8 cellular contexts compared by ENCODE assay signal in the genomic region with DNA sequence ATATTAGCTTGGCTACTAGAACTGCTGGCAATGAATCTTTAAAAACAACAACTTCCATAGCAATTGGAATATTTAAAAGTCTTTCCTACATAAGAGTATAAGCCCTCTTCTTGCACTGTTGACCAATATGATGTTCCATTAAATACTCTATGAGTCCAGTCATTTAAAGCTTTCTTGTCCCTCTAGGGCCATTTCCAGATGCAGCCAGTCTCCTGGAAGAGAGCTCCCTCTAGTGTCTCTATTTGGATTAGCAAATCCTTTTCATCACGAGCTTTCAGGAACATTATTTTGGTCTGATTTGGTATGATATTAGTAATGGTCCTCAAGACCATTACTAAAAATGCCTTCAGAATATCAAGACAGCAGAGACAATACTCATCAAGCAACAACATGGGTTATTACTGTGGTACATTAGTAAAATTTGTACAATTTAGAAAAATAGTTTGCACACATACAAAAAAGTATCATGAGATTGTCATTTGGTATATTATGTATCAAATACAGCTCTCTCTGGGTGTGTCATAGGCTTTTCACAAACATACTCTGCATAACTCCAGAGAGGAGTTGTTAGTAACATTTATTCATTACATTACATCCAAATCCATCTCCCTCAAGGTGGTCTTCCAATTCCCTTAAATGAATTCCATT.
A peak's percentile ranks its signal among the peaks of the same experiment; 100 is the strongest.
DNase-seq lines count a peak whose midpoint lies in the region; ATAC-seq and TF ChIP-seq lines count a peak whose summit lies in the region.

No MANE protein-coding gene starts in this region.

- peak; percentile 78 for TF ChIP-seq CTCF in PC-9 (conservative IDR thresholded peaks at IDR 0.05)
- peak in 5 of 6 experiments; percentile 43 to 70 (median 66) for TF ChIP-seq CTCF in esophagus squamous epithelium (IDR thresholded peaks at IDR 0.05)
- peak; percentile 57 for TF ChIP-seq CTCF in parathyroid adenoma (IDR thresholded peaks at IDR 0.05)

- no peaks in the 10 kb centered on the region for H3K9me3 Mint-ChIP-seq in activated T-cell treated with anti-CD3 and anti-CD28 coated beads, Interleukin-2, amount 50 U/mL, for 4 hours

- CTCF ChIA-PET in PC-9 (lab: Charles Lee): interaction anchor here (0.6 to 3.9 kb wide), 5 partner anchors 11 to 425 kb away, joined by 3 to 49 read pairs (median 8); no protein-coding TSS in a partner anchor

- H3K4me3 Mint-ChIP-seq in activated T-cell treated with anti-CD3 and anti-CD28 coated beads, Interleukin-2, amount 50 U/mL, for 4 hours: no peak overlapping the region

- H4K20me1 ChIP-seq in PC-9 (ENCODE audit: insufficient read depth): no peaks in the 10 kb centered on the region

- BruUV-seq in PC-9 (replicated peaks; lab: Mats Ljungman, UMichigan): no TSS peak

- H3K27me3 Mint-ChIP-seq in activated T-cell treated with anti-CD3 and anti-CD28 coated beads, Interleukin-2, amount 50 U/mL, for 4 hours (ENCODE audit: low read depth): no peaks in the 10 kb centered on the region

- H3K4me1 Mint-ChIP-seq in activated T-cell treated with anti-CD3 and anti-CD28 coated beads, Interleukin-2, amount 50 U/mL, for 4 hours (ENCODE audit: low read depth): no peaks in the 10 kb centered on the region

- H3K4me1 ChIP-seq in PC-9 (replicated peaks; ENCODE audit: insufficient read depth) (no peaks in the 10 kb centered on the region), esophagus squamous epithelium (no peaks in the 10 kb centered on the region), parathyroid adenoma (no peaks in the 10 kb centered on the region)

- H3K36me3 ChIP-seq in H7 (replicated peaks; ENCODE audit: control insufficient read depth, insufficient read depth, low read length) (no peaks in the 10 kb centered on the region), PC-9 (ENCODE audit: low read depth) (no peaks in the 10 kb centered on the region), esophagus squamous epithelium (no peaks in the 10 kb centered on the region), parathyroid adenoma (ENCODE audit: control insufficient read depth, insufficient read depth, low read length) (no peaks in the 10 kb centered on the region)

- intact Hi-C loops in PC-9 (cut with micrococcal nuclease; ENCODE audit: unreplicated experiment): loop anchor here (1.0 to 5.0 kb wide), 3 partner anchors 72 to 366 kb away; no protein-coding TSS in a partner anchor
- intact Hi-C loops in esophagus squamous epithelium (cut with DNase I): loop anchor here (10.0 kb wide), 1 partner anchor 150 kb away; no protein-coding TSS in a partner anchor

- no peak for TF ChIP-seq POLR2A in esophagus squamous epithelium (IDR thresholded peaks at IDR 0.05)

- H3K9me3 ChIP-seq in PC-9 (ENCODE audit: insufficient read depth, low read depth) (no peaks in the 10 kb centered on the region), esophagus squamous epithelium (no peaks in the 10 kb centered on the region), parathyroid adenoma (ENCODE audit: control insufficient read depth, low read length) (no peaks in the 10 kb centered on the region)

- whole genome bisulfite sequencing in esophagus squamous epithelium, 2 donors: 0 to 29% methylated on average over 1 of the region's 1 CpG

- peaks cover 16% of the 10 kb centered on the region for H3K36me3 Mint-ChIP-seq in activated T-cell treated with anti-CD3 and anti-CD28 coated beads, Interleukin-2, amount 50 U/mL, for 4 hours (ENCODE audit: insufficient read depth)

- H3K4me3 ChIP-seq in H7 (ENCODE audit: insufficient read depth, low read depth, low read length) (no peak overlapping the region), PC-9 (no peak overlapping the region), esophagus squamous epithelium (no peak overlapping the region), parathyroid adenoma (ENCODE audit: low read depth, low read length) (no peak overlapping the region)

- no peaks in the 10 kb centered on the region for H3F3A ChIP-seq in PC-9 (ENCODE audit: insufficient read depth, low read depth)

- H3K27me3 ChIP-seq in H7 (ENCODE audit: control insufficient read depth, insufficient read depth, low read length): no peaks in the 10 kb centered on the region
- H3K27me3 ChIP-seq in PC-9 (ENCODE audit: insufficient read depth, low read depth): no peaks in the 10 kb centered on the region
- H3K27me3 ChIP-seq in esophagus squamous epithelium: no peaks in the 10 kb centered on the region
- H3K27me3 ChIP-seq in parathyroid adenoma (ENCODE audit: control insufficient read depth, insufficient read depth, low read length): no peaks in the 10 kb centered on the region

- POLR2A ChIA-PET in PC-9 (lab: Charles Lee; ENCODE audit: unreplicated experiment): interaction anchor here (0.7 kb wide), 1 partner anchor 100 kb away, joined by 5 read pairs; no protein-coding TSS in a partner anchor

- DNase-seq in DMS114 treated with DMSO at 0.1 percent for 48 hours (lab: John Stamatoyannopoulos, UW; ENCODE audit: unreplicated experiment): peak; percentile 76
- peak; percentile 38 for DNase-seq in H7
- peak in 1 of 2 experiments; percentile 7 for DNase-seq in PC-9
- DNase-seq in esophagus squamous epithelium (lab: John Stamatoyannopoulos, UW): no peak
- DNase-seq in activated T-cell treated with anti-CD3 and anti-CD28 coated beads, Interleukin-2, amount 50 U/mL, for 4 hours: no peak

- ATAC-seq in HG02970 (IDR thresholded peaks at IDR 0.05; ENCODE audit: low FRiP score, unreplicated experiment) (no peak), GM18873 (IDR thresholded peaks at IDR 0.05; ENCODE audit: low FRiP score, unreplicated experiment) (no peak)
- ATAC-seq in activated T-cell treated with anti-CD3 and anti-CD28 coated beads, Interleukin-2, amount 50 U/mL, for 4 hours: no peak

- H3K79me2 ChIP-seq in PC-9 (ENCODE audit: low read depth) (no peaks in the 10 kb centered on the region), parathyroid adenoma (no peaks in the 10 kb centered on the region)

- H2AFZ ChIP-seq in PC-9 (no peak overlapping the region), parathyroid adenoma (no peak overlapping the region)

- no peak overlapping the region for H3K9ac ChIP-seq in parathyroid adenoma

- H3K4me2 ChIP-seq in PC-9: no peak overlapping the region
- H3K4me2 ChIP-seq in parathyroid adenoma (ENCODE audit: low read length): no peak overlapping the region

- H3K9me2 ChIP-seq in PC-9 (ENCODE audit: insufficient read depth): no peaks in the 10 kb centered on the region

- H3K27ac ChIP-seq in PC-9 (no peak overlapping the region), esophagus squamous epithelium (no peak overlapping the region), parathyroid adenoma (no peak overlapping the region)

Comparison
In these comparisons a context has a peak if more than half of its experiments do, and no peak if none do; other contexts are left out.
1. DNase-seq: peak in DMS114 treated with DMSO at 0.1 percent for 48 hours (single experiment) and H7 (single experiment); none in esophagus squamous epithelium (single experiment) and activated T-cell treated with anti-CD3 and anti-CD28 coated beads, Interleukin-2, amount 50 U/mL, for 4 hours (single experiment).
2. Peak in every context shown above with its lines, with median percentiles within 50 percentile points of each other: CTCF ChIP-seq.